Comparison of ENCODE assay signal across 24 cellular contexts in genomic region chr10:69965919-69966662, GRCh38.
DNase-seq lines count a peak whose midpoint lies in the region; ATAC-seq and TF ChIP-seq lines count a peak whose summit lies in the region.
"Had no signal": no experiment of that assay in that cellular context is flagged by ENCODE, and none has a peak within 500 bp of the region (broad histone marks: within the 10 kb centered on the region; RNA-seq: fewer than 3 reads in every experiment).

No MANE protein-coding gene starts in this region.

- DNase-seq in EL (peak; percentile 24), RPMI7951 (ENCODE audit: low read depth) (peak; percentile 46), fibroblast of gingiva (ENCODE audit: low read depth) (peak; percentile 37), neuronal stem cell (ENCODE audit: low spot score) (no peak), KBM-7 (no peak), Caco-2 (no peak)
- DNase-seq: activated CD4-positive, alpha-beta T cell treated with anti-CD3 and anti-CD28 coated beads for 1 hour; activated naive CD8-positive, alpha-beta T cell treated with anti-CD3 and anti-CD28 coated beads, Interleukin-2, amount 50 U/mL, for 24 hours; AML-193; DMS79 treated with DMSO at 0.1 percent for 48 hours; H7; NCI-H1105 treated with DMSO at 0.1 percent for 48 hours; NCI-H2081; NCI-H510A treated with DMSO at 0.1 percent for 48 hours; sigmoid colon had no signal

- no peak overlapping the region for H2BK12ac ChIP-seq in neuronal stem cell (ENCODE audit: low read length)

- H4K91ac ChIP-seq in neuronal stem cell (ENCODE audit: low read depth, low read length, poor library complexity), result no peak overlapping the region

- no peak overlapping the region for H3K9ac ChIP-seq in neuronal stem cell (ENCODE audit: low read depth, low read length, poor library complexity)

- H3K4me3 ChIP-seq in neuronal stem cell (ENCODE audit: low read length in 2 of 2) (no peak overlapping the region), Caco-2 (ENCODE audit: low read depth, low read length) (no peak overlapping the region)
- H3K4me3 ChIP-seq: breast epithelium, gastroesophageal sphincter, sigmoid colon, thyroid gland had no signal

- no peaks in the 10 kb centered on the region for H3K79me1 ChIP-seq in neuronal stem cell (ENCODE audit: low read depth, low read length)

- no TSS peak for BruUV-seq in Caco-2 (replicated peaks; lab: Mats Ljungman, UMichigan)

- no CpG with 5 or more reads among the region's 14 CpGs for WGBS in neuronal stem cell (ENCODE audit: extremely low coverage in 2 of 2, insufficient read length in 2 of 2, insufficient replicate concordance in 1 of 2), 2 donors

- no peak overlapping the region for H2AFZ ChIP-seq in neuronal stem cell (ENCODE audit: low read length)

- H3K4me2 ChIP-seq in neuronal stem cell (ENCODE audit: insufficient read depth, low read length, poor library complexity, severe bottlenecking), result no peak overlapping the region

- no peak overlapping the region for H3K14ac ChIP-seq in neuronal stem cell (ENCODE audit: low read length)

- POLR2A ChIA-PET in Caco-2 (lab: Charles Lee), result no interaction called here

- H3K27me3 Mint-ChIP-seq in Caco-2 (ENCODE audit: insufficient read depth, unreplicated experiment), result peaks cover 30% of the 10 kb centered on the region

- no peak overlapping the region for H4K8ac ChIP-seq in neuronal stem cell (ENCODE audit: low read depth, low read length)

- no peak overlapping the region for H2BK5ac ChIP-seq in neuronal stem cell (ENCODE audit: low read length)

- no peaks in the 10 kb centered on the region for H3K9me3 Mint-ChIP-seq in Caco-2 (ENCODE audit: unreplicated experiment)
- H3K9me3 Mint-ChIP-seq: activated naive CD8-positive, alpha-beta T cell treated with anti-CD3 and anti-CD28 coated beads, Interleukin-2, amount 50 U/mL, for 24 hours; activated T-helper 2 cell treated with anti-CD3 and anti-CD28 coated beads, Interferon-gamma antibody, Interleukin-2, Interleukin-4, amounts not matched to agents 10 μg/mL and 5 μg/mL and 100 μg/mL, durations not matched to agents 14 hours and 24 hours and 36 hours; memory B cell; naive thymus-derived CD4-positive, alpha-beta T cell; stimulated activated effector memory CD8-positive, alpha-beta T cell treated with anti-CD3 and anti-CD28 coated beads, Interleukin-12 subunit alpha, Interleukin-12 subunit beta, amount 100 ng/mL, for 72 hours had no signal

- TF ChIP-seq CTCF in Caco-2 (IDR thresholded peaks at IDR 0.05; ENCODE audit: insufficient read depth in 1 of 2, low read depth in 1 of 2, low read length in 1 of 2, severe bottlenecking in 1 of 2, unreplicated experiment in 1 of 2), result no peak

- no peak overlapping the region for H3K27ac ChIP-seq in neuronal stem cell (replicated peaks; ENCODE audit: low read length)
- H3K27ac ChIP-seq: breast epithelium, gastroesophageal sphincter, RWPE1, sigmoid colon, thyroid gland had no signal

- H3K18ac ChIP-seq in neuronal stem cell (ENCODE audit: low read length), result no peak overlapping the region

- no peak overlapping the region for H3K27ac Mint-ChIP-seq in Caco-2 (ENCODE audit: unreplicated experiment)
- H3K27ac Mint-ChIP-seq: activated naive CD8-positive, alpha-beta T cell treated with anti-CD3 and anti-CD28 coated beads, Interleukin-2, amount 50 U/mL, for 24 hours; activated T-helper 2 cell treated with anti-CD3 and anti-CD28 coated beads, Interferon-gamma antibody, Interleukin-2, Interleukin-4, amounts not matched to agents 10 μg/mL and 5 μg/mL and 100 μg/mL, durations not matched to agents 14 hours and 24 hours and 36 hours; memory B cell; naive thymus-derived CD4-positive, alpha-beta T cell; stimulated activated effector memory CD8-positive, alpha-beta T cell treated with anti-CD3 and anti-CD28 coated beads, Interleukin-12 subunit alpha, Interleukin-12 subunit beta, amount 100 ng/mL, for 72 hours had no signal

- H3K4me1 ChIP-seq in neuronal stem cell (ENCODE audit: control insufficient read depth in 2 of 2, insufficient read depth in 1 of 2, low read depth in 1 of 2, low read length in 2 of 2) (peaks cover 0 to 1% of the 10 kb centered on the region in 2 donors), Caco-2 (no peaks in the 10 kb centered on the region)
- H3K4me1 ChIP-seq: breast epithelium, gastroesophageal sphincter had no signal

- no peak for ATAC-seq in HG03025 (IDR thresholded peaks at IDR 0.05; ENCODE audit: low FRiP score, unreplicated experiment)
- ATAC-seq: activated naive CD8-positive, alpha-beta T cell treated with anti-CD3 and anti-CD28 coated beads, Interleukin-2, amount 50 U/mL, for 24 hours; gastroesophageal sphincter; naive thymus-derived CD4-positive, alpha-beta T cell; stimulated activated effector memory CD8-positive, alpha-beta T cell treated with anti-CD3 and anti-CD28 coated beads, Interleukin-12 subunit alpha, Interleukin-12 subunit beta, amount 100 ng/mL, for 72 hours had no signal

- no peaks in the 10 kb centered on the region for H3K4me1 Mint-ChIP-seq in Caco-2 (ENCODE audit: low read depth, unreplicated experiment)
- H3K4me1 Mint-ChIP-seq: activated naive CD8-positive, alpha-beta T cell treated with anti-CD3 and anti-CD28 coated beads, Interleukin-2, amount 50 U/mL, for 24 hours; naive thymus-derived CD4-positive, alpha-beta T cell; stimulated activated effector memory CD8-positive, alpha-beta T cell treated with anti-CD3 and anti-CD28 coated beads, Interleukin-12 subunit alpha, Interleukin-12 subunit beta, amount 100 ng/mL, for 72 hours had no signal

- intact Hi-C loops in Caco-2 (cut with micrococcal nuclease; ENCODE audit: unreplicated experiment), result no loop called here

- no peaks in the 10 kb centered on the region for H3K9me3 ChIP-seq in neuronal stem cell (replicated peaks in 1 of 2; ENCODE audit: control insufficient read depth in 2 of 2, insufficient read depth in 1 of 2, low read depth in 1 of 2, low read length in 2 of 2)
- H3K9me3 ChIP-seq in Caco-2, result no peaks in the 10 kb centered on the region
- H3K9me3 ChIP-seq: breast epithelium, gastroesophageal sphincter, sigmoid colon, thyroid gland had no signal

- CTCF ChIA-PET in Caco-2 (lab: Charles Lee), result interaction anchor here (1.1 kb wide), 1 partner anchor 83 kb away, joined by 3 read pairs; no protein-coding TSS in a partner anchor

- no peaks in the 10 kb centered on the region for H3K36me3 ChIP-seq in neuronal stem cell (replicated peaks in 1 of 2; ENCODE audit: control insufficient read depth in 2 of 2, insufficient read depth in 2 of 2, low read length in 2 of 2)
- H3K36me3 ChIP-seq in Caco-2 (ENCODE audit: control insufficient read depth, insufficient read depth, low read length), result no peaks in the 10 kb centered on the region
- H3K36me3 ChIP-seq: breast epithelium, gastroesophageal sphincter, sigmoid colon, thyroid gland had no signal

- no peak overlapping the region for H3K4me3 Mint-ChIP-seq in Caco-2 (ENCODE audit: unreplicated experiment)
- H3K4me3 Mint-ChIP-seq: activated naive CD8-positive, alpha-beta T cell treated with anti-CD3 and anti-CD28 coated beads, Interleukin-2, amount 50 U/mL, for 24 hours; memory B cell; naive thymus-derived CD4-positive, alpha-beta T cell; stimulated activated effector memory CD8-positive, alpha-beta T cell treated with anti-CD3 and anti-CD28 coated beads, Interleukin-12 subunit alpha, Interleukin-12 subunit beta, amount 100 ng/mL, for 72 hours had no signal

- no peak overlapping the region for H3K23ac ChIP-seq in neuronal stem cell (ENCODE audit: low read depth, low read length, poor library complexity)

- no peaks in the 10 kb centered on the region for H3K36me3 Mint-ChIP-seq in Caco-2 (ENCODE audit: insufficient read depth, unreplicated experiment)
- H3K36me3 Mint-ChIP-seq: memory B cell; naive thymus-derived CD4-positive, alpha-beta T cell; stimulated activated effector memory CD8-positive, alpha-beta T cell treated with anti-CD3 and anti-CD28 coated beads, Interleukin-12 subunit alpha, Interleukin-12 subunit beta, amount 100 ng/mL, for 72 hours had no signal

- H3K4ac ChIP-seq in neuronal stem cell (ENCODE audit: low read length), result no peak overlapping the region

- H2BK120ac ChIP-seq in neuronal stem cell (ENCODE audit: low read depth, low read length), result no peak overlapping the region

- peak overlapping the region; percentile 17 for H2AK5ac ChIP-seq in neuronal stem cell (ENCODE audit: low read depth, low read length)

- H2BK15ac ChIP-seq in neuronal stem cell (ENCODE audit: low read length), result no peak overlapping the region

- in situ Hi-C loops in KBM-7 (cut with MboI; ENCODE audit: low pct_unique_long_range_greater_than_20kb, low sequenced_read_pairs), result no loop called here

- H3K27me3 ChIP-seq in neuronal stem cell (ENCODE audit: control insufficient read depth in 3 of 3, insufficient read depth in 3 of 3, low read depth in 1 of 3, low read length in 3 of 3) (peaks cover 0 to 55% (median 0%) of the 10 kb centered on the region in 3 experiments), Caco-2 (replicated peaks; ENCODE audit: control insufficient read depth, insufficient read depth, low read length) (peaks cover 2% of the 10 kb centered on the region)
- H3K27me3 ChIP-seq: breast epithelium, sigmoid colon, thyroid gland had no signal

Comparison
In these comparisons a context has a peak if more than half of its experiments do, and no peak if none do; other contexts are left out.
1. DNase-seq: peak in EL (single experiment), RPMI7951 (single experiment) and fibroblast of gingiva (single experiment); none in neuronal stem cell (single experiment), KBM-7 (single experiment) and Caco-2 (0 of 2).